Comparison of ENCODE assay signal across 8 cellular contexts in genomic region chr1:6348511-6349191, GRCh38. TPM values are rescaled to one million over a fixed set of nuclear protein-coding genes. Genes with fewer than 3 reads are reported as not detected.
DNase-seq lines count a peak whose midpoint lies in the region; ATAC-seq and TF ChIP-seq lines count a peak whose summit lies in the region.

No MANE protein-coding gene starts in this region.

- H3K27ac Mint-ChIP-seq in activated naive CD8-positive, alpha-beta T cell, result peak overlapping the region; percentile 82

- H3K4me1 Mint-ChIP-seq in activated naive CD8-positive, alpha-beta T cell (ENCODE audit: low read depth), result peaks cover 21% of the 10 kb centered on the region

- H3K36me3 ChIP-seq in A673 (ENCODE audit: insufficient read depth, low read length, poor library complexity, severe bottlenecking) (no peaks in the 10 kb centered on the region), lower lobe of right lung (peaks cover 3% of the 10 kb centered on the region)

- CTCF ChIA-PET in A673 (lab: Charles Lee), result interaction anchor here (0.8 to 1.0 kb wide), 3 partner anchors 53 to 101 kb away, joined by 3 to 5 read pairs (median 4); no protein-coding TSS in a partner anchor

- H3K27me3 ChIP-seq in A673 (replicated peaks; ENCODE audit: insufficient read depth, low read depth, low read length, poor library complexity) (no peaks in the 10 kb centered on the region), lower lobe of right lung (ENCODE audit: low read depth) (no peaks in the 10 kb centered on the region)

- H3K4me3 ChIP-seq in A673 (ENCODE audit: low read depth, low read length, poor library complexity, severe bottlenecking), result no peak overlapping the region
- no peak overlapping the region for H3K4me3 ChIP-seq in lower lobe of right lung

- no TSS peak for BruUV-seq in A673 (replicated peaks; lab: Mats Ljungman, UMichigan)

- intact Hi-C loops in A673 (cut with micrococcal nuclease; ENCODE audit: unreplicated experiment), result no loop called here
- intact Hi-C loops in lower lobe of right lung (cut with DNase I), result loop anchor here (10.0 kb wide), 1 partner anchor 94 kb away; no protein-coding TSS in a partner anchor

- H3K27me3 Mint-ChIP-seq in activated naive CD8-positive, alpha-beta T cell, result no peaks in the 10 kb centered on the region

- no peaks in the 10 kb centered on the region for H3K9me3 ChIP-seq in A673 (ENCODE audit: low read depth, low read length, poor library complexity, severe bottlenecking)
- H3K9me3 ChIP-seq in lower lobe of right lung, result no peaks in the 10 kb centered on the region

- ATAC-seq in lower lobe of right lung (peak; percentile 33 to 49), GM19455 (IDR thresholded peaks at IDR 0.05; ENCODE audit: unreplicated experiment) (no peak), GM19351 (IDR thresholded peaks at IDR 0.05; ENCODE audit: unreplicated experiment) (no peak), HG03045 (IDR thresholded peaks at IDR 0.05; ENCODE audit: unreplicated experiment) (no peak)

- H3K4me3 Mint-ChIP-seq in activated naive CD8-positive, alpha-beta T cell, result peak overlapping the region; percentile 56

- POLR2A ChIA-PET in A673 (lab: Charles Lee; ENCODE audit: low non-redundant PET), result no interaction called here

- TF ChIP-seq CTCF in A673 (conservative IDR thresholded peaks at IDR 0.05; ENCODE audit: low read depth, low read length) (no peak), lower lobe of right lung (IDR thresholded peaks at IDR 0.05) (no peak)

- H3K4me1 ChIP-seq in A673 (ENCODE audit: insufficient read depth, low read length, poor library complexity, severe bottlenecking) (no peaks in the 10 kb centered on the region), lower lobe of right lung (peaks cover 36% of the 10 kb centered on the region)

- H3K27ac ChIP-seq in A673 (ENCODE audit: low read depth, low read length, poor library complexity, severe bottlenecking) (no peak overlapping the region), lower lobe of right lung (peak overlapping the region; percentile 75)

- DNase-seq in A673 (ENCODE audit: low spot score) (peak; percentile 18), T follicular helper cell (ENCODE audit: low read depth) (peak; percentile 18), lower lobe of right lung (no peak), Ammon's horn (ENCODE audit: low spot score) (no peak)

- no peaks in the 10 kb centered on the region for H3K36me3 Mint-ChIP-seq in activated naive CD8-positive, alpha-beta T cell

- H3K9me3 Mint-ChIP-seq in activated naive CD8-positive, alpha-beta T cell (ENCODE audit: low read depth), result no peaks in the 10 kb centered on the region

RNA-seq across cellular contexts. Expression of gene ACOT7, which starts 44.9 kb away (rescaled TPM):
- total RNA-seq in A673 (2021), result 129 and 132 TPM in 2 replicates
- 28.5 TPM for total RNA-seq in lower lobe of right lung

Comparison
In these comparisons a context has a peak if more than half of its experiments do, and no peak if none do; other contexts are left out.
1. DNase-seq: peak in A673 (single experiment) and T follicular helper cell (single experiment); none in lower lobe of right lung (single experiment) and Ammon's horn (single experiment).
2. ATAC-seq: peak in lower lobe of right lung (2 of 2); none in GM19455 (single experiment), GM19351 (single experiment) and HG03045 (single experiment).